ENCODE assay signal across 1 cellular context in the genomic region with DNA sequence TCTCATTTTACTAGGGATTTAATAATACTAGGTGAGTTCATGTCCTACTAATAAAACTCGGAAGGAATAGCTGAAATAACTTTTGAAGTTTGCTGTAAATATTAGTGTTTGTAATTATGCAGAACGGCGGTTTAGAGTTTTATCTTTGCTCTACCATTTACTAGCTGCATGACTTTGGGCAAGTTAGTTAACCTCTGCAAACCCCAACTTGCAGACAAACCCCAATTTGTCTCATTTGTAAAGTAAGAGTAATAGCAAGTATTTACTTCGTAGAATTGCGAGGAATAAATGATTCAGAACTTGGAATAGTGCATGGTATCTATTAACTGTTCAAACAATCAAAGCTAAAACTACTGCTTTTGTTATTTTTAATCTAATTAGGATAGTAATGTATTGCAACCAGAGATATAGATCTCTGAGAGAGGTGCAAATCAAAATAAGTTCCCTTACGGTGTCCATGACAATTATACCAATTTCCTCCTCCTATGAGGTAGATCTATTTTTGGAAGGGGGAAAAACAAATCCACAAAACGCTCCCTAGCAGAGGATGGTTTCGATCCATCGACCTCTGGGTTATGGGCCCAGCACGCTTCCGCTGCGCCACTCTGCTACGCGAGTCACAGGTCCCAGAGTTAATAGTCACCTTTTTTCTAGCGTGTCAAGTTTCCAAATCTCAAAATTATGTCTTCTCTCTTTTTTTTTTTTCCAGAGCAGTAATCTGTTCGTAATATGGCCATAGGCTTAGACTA.
TF ChIP-seq lines count a peak whose summit lies in the region.

No MANE protein-coding gene starts in this region.

TF ChIP-seq in K562, 482 proteins besides CTCF, POLR2A, EP300 and RAD21 (continued from another document and continues in another):
- TF ChIP-seq, protein P1, sequence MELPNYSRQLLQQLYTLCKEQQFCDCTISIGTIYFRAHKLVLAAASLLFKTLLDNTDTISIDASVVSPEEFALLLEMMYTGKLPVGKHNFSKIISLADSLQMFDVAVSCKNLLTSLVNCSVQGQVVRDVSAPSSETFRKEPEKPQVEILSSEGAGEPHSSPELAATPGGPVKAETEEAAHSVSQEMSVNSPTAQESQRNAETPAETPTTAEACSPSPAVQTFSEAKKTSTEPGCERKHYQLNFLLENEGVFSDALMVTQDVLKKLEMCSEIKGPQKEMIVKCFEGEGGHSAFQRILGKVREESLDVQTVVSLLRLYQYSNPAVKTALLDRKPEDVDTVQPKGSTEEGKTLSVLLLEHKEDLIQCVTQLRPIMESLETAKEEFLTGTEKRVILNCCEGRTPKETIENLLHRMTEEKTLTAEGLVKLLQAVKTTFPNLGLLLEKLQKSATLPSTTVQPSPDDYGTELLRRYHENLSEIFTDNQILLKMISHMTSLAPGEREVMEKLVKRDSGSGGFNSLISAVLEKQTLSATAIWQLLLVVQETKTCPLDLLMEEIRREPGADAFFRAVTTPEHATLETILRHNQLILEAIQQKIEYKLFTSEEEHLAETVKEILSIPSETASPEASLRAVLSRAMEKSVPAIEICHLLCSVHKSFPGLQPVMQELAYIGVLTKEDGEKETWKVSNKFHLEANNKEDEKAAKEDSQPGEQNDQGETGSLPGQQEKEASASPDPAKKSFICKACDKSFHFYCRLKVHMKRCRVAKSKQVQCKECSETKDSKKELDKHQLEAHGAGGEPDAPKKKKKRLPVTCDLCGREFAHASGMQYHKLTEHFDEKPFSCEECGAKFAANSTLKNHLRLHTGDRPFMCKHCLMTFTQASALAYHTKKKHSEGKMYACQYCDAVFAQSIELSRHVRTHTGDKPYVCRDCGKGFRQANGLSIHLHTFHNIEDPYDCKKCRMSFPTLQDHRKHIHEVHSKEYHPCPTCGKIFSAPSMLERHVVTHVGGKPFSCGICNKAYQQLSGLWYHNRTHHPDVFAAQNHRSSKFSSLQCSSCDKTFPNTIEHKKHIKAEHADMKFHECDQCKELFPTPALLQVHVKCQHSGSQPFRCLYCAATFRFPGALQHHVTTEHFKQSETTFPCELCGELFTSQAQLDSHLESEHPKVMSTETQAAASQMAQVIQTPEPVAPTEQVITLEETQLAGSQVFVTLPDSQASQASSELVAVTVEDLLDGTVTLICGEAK (IDR thresholded peaks at IDR 0.05), result peak; percentile 86
- TF ChIP-seq, protein P1 (CRISPR knock-in tag; IDR thresholded peaks at IDR 0.05), result no peak
- TF ChIP-seq SMC3 (conservative IDR thresholded peaks at IDR 0.05; ENCODE audit: insufficient read depth, low read depth, low read length) (no peak), ZNF76 (CRISPR knock-in tag; IDR thresholded peaks at IDR 0.05; ENCODE audit: borderline replicate concordance) (no peak), HDAC6 (IDR thresholded peaks at IDR 0.05; ENCODE audit: low read depth, low read length) (0 out of 2 replicates have a peak, but pooled peaks have one; percentile 50), IRF2 (CRISPR knock-in tag; IDR thresholded peaks at IDR 0.05) (no peak), MAFG (tag; conservative IDR thresholded peaks at IDR 0.05) (no peak), SRSF1 (IDR thresholded peaks at IDR 0.05; ENCODE audit: low read depth, low read length) (no peak), FOXK1 (CRISPR knock-in tag; IDR thresholded peaks at IDR 0.05; ENCODE audit: borderline replicate concordance) (no peak), ARID2 (IDR thresholded peaks at IDR 0.05) (no peak), ZBTB7A (IDR thresholded peaks at IDR 0.05; ENCODE audit: borderline replicate concordance, control insufficient read depth, low read depth, low read length) (no peak), JUND (IDR thresholded peaks at IDR 0.05; ENCODE audit: borderline replicate concordance, low read depth, low read length) (peak; percentile 80), JUND (tag; IDR thresholded peaks at IDR 0.05; ENCODE audit: borderline replicate concordance, low read depth, low read length) (no peak; the same call in 1 of the 3 replicates), DIDO1 (tag; IDR thresholded peaks at IDR 0.05; ENCODE audit: low read depth) (no peak), DDX20 (tag; IDR thresholded peaks at IDR 0.05; ENCODE audit: low read depth) (no peak), FOSL1 (tag; conservative IDR thresholded peaks at IDR 0.05) (peak; percentile 64), SIRT6 (IDR thresholded peaks at IDR 0.05; ENCODE audit: low read depth, low read length) (no peak), MTA2 (IDR thresholded peaks at IDR 0.05; ENCODE audit: low read depth) (no peak), PHF8 (IDR thresholded peaks at IDR 0.05; ENCODE audit: borderline replicate concordance, low read length) (no peak), ZNF217 (CRISPR knock-in tag; IDR thresholded peaks at IDR 0.05) (no peak), BRD4 (IDR thresholded peaks at IDR 0.05) (peak; percentile 96)
- TF ChIP-seq, protein P2, sequence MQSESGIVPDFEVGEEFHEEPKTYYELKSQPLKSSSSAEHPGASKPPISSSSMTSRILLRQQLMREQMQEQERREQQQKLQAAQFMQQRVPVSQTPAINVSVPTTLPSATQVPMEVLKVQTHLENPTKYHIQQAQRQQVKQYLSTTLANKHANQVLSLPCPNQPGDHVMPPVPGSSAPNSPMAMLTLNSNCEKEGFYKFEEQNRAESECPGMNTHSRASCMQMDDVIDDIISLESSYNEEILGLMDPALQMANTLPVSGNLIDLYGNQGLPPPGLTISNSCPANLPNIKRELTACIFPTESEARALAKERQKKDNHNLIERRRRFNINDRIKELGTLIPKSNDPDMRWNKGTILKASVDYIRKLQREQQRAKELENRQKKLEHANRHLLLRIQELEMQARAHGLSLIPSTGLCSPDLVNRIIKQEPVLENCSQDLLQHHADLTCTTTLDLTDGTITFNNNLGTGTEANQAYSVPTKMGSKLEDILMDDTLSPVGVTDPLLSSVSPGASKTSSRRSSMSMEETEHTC (IDR thresholded peaks at IDR 0.05), result no peak
- TF ChIP-seq, protein P3, sequence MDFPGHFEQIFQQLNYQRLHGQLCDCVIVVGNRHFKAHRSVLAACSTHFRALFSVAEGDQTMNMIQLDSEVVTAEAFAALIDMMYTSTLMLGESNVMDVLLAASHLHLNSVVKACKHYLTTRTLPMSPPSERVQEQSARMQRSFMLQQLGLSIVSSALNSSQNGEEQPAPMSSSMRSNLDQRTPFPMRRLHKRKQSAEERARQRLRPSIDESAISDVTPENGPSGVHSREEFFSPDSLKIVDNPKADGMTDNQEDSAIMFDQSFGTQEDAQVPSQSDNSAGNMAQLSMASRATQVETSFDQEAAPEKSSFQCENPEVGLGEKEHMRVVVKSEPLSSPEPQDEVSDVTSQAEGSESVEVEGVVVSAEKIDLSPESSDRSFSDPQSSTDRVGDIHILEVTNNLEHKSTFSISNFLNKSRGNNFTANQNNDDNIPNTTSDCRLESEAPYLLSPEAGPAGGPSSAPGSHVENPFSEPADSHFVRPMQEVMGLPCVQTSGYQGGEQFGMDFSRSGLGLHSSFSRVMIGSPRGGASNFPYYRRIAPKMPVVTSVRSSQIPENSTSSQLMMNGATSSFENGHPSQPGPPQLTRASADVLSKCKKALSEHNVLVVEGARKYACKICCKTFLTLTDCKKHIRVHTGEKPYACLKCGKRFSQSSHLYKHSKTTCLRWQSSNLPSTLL (IDR thresholded peaks at IDR 0.05), result peak; percentile 83
- TF ChIP-seq, protein P4, sequence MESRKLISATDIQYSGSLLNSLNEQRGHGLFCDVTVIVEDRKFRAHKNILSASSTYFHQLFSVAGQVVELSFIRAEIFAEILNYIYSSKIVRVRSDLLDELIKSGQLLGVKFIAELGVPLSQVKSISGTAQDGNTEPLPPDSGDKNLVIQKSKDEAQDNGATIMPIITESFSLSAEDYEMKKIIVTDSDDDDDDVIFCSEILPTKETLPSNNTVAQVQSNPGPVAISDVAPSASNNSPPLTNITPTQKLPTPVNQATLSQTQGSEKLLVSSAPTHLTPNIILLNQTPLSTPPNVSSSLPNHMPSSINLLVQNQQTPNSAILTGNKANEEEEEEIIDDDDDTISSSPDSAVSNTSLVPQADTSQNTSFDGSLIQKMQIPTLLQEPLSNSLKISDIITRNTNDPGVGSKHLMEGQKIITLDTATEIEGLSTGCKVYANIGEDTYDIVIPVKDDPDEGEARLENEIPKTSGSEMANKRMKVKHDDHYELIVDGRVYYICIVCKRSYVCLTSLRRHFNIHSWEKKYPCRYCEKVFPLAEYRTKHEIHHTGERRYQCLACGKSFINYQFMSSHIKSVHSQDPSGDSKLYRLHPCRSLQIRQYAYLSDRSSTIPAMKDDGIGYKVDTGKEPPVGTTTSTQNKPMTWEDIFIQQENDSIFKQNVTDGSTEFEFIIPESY (CRISPR knock-in tag; IDR thresholded peaks at IDR 0.05), result 0 out of 2 replicates have a peak, but pooled peaks have one; percentile 30
- TF ChIP-seq, protein P5, sequence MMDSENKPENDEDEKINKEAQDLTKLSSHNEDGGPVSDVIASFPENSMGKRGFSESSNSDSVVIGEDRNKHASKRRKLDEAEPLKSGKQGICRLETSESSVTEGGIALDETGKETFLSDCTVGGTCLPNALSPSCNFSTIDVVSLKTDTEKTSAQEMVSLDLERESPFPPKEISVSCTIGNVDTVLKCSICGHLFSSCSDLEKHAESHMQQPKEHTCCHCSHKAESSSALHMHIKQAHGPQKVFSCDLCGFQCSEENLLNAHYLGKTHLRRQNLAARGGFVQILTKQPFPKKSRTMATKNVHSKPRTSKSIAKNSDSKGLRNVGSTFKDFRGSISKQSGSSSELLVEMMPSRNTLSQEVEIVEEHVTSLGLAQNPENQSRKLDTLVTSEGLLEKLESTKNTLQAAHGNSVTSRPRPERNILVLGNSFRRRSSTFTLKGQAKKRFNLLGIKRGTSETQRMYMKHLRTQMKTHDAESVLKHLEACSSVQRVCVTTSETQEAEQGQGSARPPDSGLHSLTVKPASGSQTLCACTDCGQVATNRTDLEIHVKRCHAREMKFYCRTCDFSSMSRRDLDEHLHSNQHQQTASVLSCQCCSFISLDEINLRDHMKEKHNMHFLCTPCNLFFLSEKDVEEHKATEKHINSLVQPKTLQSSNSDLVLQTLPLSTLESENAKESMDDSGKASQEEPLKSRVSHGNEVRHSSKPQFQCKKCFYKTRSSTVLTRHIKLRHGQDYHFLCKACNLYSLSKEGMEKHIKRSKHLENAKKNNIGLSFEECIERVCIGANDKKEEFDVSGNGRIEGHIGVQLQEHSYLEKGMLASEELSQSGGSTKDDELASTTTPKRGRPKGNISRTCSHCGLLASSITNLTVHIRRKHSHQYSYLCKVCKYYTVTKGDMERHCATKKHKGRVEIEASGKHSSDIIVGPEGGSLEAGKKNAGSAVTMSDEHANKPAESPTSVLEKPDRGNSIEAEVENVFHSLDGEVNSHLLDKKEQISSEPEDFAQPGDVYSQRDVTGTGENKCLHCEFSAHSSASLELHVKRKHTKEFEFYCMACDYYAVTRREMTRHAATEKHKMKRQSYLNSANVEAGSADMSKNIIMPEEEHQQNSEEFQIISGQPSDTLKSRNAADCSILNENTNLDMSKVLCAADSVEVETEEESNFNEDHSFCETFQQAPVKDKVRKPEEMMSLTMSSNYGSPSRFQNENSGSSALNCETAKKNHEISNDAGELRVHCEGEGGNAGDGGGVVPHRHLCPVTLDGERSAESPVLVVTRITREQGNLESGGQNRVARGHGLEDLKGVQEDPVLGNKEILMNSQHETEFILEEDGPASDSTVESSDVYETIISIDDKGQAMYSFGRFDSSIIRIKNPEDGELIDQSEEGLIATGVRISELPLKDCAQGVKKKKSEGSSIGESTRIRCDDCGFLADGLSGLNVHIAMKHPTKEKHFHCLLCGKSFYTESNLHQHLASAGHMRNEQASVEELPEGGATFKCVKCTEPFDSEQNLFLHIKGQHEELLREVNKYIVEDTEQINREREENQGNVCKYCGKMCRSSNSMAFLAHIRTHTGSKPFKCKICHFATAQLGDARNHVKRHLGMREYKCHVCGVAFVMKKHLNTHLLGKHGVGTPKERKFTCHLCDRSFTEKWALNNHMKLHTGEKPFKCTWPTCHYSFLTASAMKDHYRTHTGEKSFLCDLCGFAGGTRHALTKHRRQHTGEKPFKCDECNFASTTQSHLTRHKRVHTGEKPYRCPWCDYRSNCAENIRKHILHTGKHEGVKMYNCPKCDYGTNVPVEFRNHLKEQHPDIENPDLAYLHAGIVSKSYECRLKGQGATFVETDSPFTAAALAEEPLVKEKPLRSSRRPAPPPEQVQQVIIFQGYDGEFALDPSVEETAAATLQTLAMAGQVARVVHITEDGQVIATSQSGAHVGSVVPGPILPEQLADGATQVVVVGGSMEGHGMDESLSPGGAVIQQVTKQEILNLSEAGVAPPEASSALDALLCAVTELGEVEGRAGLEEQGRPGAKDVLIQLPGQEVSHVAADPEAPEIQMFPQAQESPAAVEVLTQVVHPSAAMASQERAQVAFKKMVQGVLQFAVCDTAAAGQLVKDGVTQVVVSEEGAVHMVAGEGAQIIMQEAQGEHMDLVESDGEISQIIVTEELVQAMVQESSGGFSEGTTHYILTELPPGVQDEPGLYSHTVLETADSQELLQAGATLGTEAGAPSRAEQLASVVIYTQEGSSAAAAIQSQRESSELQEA (IDR thresholded peaks at IDR 0.05; ENCODE audit: low read depth), result peak; percentile 77
- TF ChIP-seq, protein P6, sequence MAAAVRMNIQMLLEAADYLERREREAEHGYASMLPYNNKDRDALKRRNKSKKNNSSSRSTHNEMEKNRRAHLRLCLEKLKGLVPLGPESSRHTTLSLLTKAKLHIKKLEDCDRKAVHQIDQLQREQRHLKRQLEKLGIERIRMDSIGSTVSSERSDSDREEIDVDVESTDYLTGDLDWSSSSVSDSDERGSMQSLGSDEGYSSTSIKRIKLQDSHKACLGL (CRISPR knock-in tag; IDR thresholded peaks at IDR 0.05; ENCODE audit: borderline replicate concordance, poor library complexity, severe bottlenecking), result peak; percentile 39
